22 cellular contexts compared by ENCODE assay signal in the genomic region with DNA sequence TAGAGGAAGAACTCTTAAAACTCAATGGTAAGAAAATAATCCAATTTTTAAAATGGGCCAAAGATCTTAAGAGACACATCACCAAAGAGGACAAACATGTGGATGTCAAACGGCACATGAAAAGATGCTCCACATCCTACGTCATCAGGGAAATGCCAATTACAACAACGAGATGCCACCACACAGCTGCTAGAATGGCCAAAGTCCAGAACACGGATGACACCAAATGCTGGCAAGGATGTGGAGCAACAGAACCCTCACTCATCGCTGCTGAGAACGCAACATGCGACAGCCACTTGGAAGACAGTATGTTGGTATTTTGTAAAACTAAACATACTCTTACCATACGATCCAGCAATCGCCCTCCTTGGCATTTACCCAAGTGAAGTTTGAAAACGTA.
"Had no signal": no experiment of that assay in that cellular context is flagged by ENCODE, and none has a peak within 500 bp of the region (broad histone marks: within the 10 kb centered on the region; RNA-seq: fewer than 3 reads in every experiment).

No MANE protein-coding gene starts in this region.

- H3K9me3 ChIP-seq: MG63 had no signal

- H3K4me3 ChIP-seq: MG63 had no signal

- ATAC-seq: activated CD8-positive, alpha-beta T cell treated with anti-CD3 and anti-CD28 coated beads, Interleukin-2, amount 10 ng/mL, durations not matched to agents 7 days and 5 days; activated naive CD4-positive, alpha-beta T cell treated with anti-CD3 and anti-CD28 coated beads, Interleukin-2, amount 50 U/mL, for 72 hours; activated naive CD8-positive, alpha-beta T cell treated with anti-CD3 and anti-CD28 coated beads, Interleukin-2, amount 50 U/mL, for 24 hours; PC-3; T-helper 17 cell; WTC11 had no signal

- DNase-seq: activated CD4-positive, alpha-beta T cell treated with anti-CD3 and anti-CD28 coated beads for 48 hours; activated CD4-positive, alpha-beta T cell treated with anti-CD3 and anti-CD28 coated beads, Interleukin-2, amount 50 U/mL, for 4 hours; activated CD4-positive, CD25-positive, alpha-beta regulatory T cell treated with anti-CD3 and anti-CD28 coated beads, Interleukin-2, amount 50 U/mL, for 72 hours; activated CD8-positive, alpha-beta memory T cell treated with anti-CD3 and anti-CD28 coated beads, Interleukin-2, amount 50 U/mL, for 48 hours; activated CD8-positive, alpha-beta T cell treated with anti-CD3 and anti-CD28 coated beads, Interleukin-2, amount 10 ng/mL, durations not matched to agents 7 days and 5 days; activated naive CD4-positive, alpha-beta T cell treated with Interleukin-2 at 50 U/mL for 16 hours; activated naive CD8-positive, alpha-beta T cell treated with anti-CD3 and anti-CD28 coated beads, Interleukin-2, amount 50 U/mL, for 24 hours; activated T-cell treated with anti-CD3 and anti-CD28 coated beads, Interleukin-2, amount 50 U/mL, for 1 hour; amygdala; MG63; NCI-H1105; NCI-H1436; NCI-H187; NCI-H2081; NCI-H510A treated with DMSO at 0.1 percent for 48 hours; NCI-H69; PC-3; SHP77 treated with DMSO at 0.1 percent for 48 hours; T-helper 17 cell; T-helper 9 cell had no signal

- H3K36me3 ChIP-seq: MG63 had no signal
